8 cellular contexts compared by ENCODE assay signal in the genomic region with DNA sequence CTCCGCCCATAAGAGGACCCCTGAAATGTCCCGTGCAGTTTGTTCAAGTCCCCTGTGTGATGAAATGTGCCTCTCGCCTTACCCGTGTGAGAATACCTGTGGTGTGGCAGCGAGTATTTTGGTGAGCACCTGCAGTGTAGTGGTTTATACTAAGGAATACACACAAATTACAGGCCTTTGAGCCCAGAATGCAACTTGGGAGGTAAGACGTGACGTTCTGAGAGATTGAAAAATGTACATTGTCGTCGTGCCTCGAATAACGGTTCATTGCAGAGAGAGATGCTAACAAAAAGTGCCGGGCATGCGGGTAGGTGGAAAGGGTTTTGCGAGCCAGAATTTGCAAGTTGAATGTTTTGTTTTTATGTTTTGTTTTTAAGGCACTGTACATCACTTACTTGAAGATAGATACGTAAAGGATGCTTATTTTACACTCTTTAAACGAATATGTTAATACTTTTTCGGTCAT. TPM values are rescaled to one million over a fixed set of nuclear protein-coding genes. Genes with fewer than 3 reads are reported as not detected.
DNase-seq lines count a peak whose midpoint lies in the region; ATAC-seq and TF ChIP-seq lines count a peak whose summit lies in the region.

No MANE protein-coding gene starts in this region.

- peaks cover 13% of the 10 kb centered on the region for H3K27me3 Mint-ChIP-seq in activated naive CD8-positive, alpha-beta T cell treated with anti-CD3 and anti-CD28 coated beads for 36 hours

- H3K27ac ChIP-seq in heart right ventricle, result peak overlapping the region in 9 of 10 donors; percentile 91 to 99 (median 97)
- H3K27ac ChIP-seq in right lobe of liver, result peak overlapping the region; percentile 95 to 98 (median 97)
- H3K27ac ChIP-seq in uterus, result peak overlapping the region; percentile 99

- peak overlapping the region; percentile 92 for H3K4me3 Mint-ChIP-seq in activated naive CD8-positive, alpha-beta T cell treated with anti-CD3 and anti-CD28 coated beads for 36 hours

- H3K36me3 ChIP-seq in heart right ventricle (peaks cover 0 to 21% (median 0%) of the 10 kb centered on the region in 9 donors), right lobe of liver (no peaks in the 10 kb centered on the region), uterus (no peaks in the 10 kb centered on the region)

- H3K27ac Mint-ChIP-seq in activated naive CD8-positive, alpha-beta T cell treated with anti-CD3 and anti-CD28 coated beads for 36 hours, result peak overlapping the region; percentile 95

- intact Hi-C loops in heart right ventricle (cut with DNase I) (loop anchor here in 8 of 10 donors (2.0 to 10.0 kb wide), 8 partner anchors 43 to 767 kb away; a partner anchor contains a TSS), Right ventricle myocardium superior (cut with DNase I) (loop anchor here (5.0 kb wide), 1 partner anchor 48 kb away; no protein-coding TSS in a partner anchor), right lobe of liver (cut with DNase I) (no loop called here), uterus (cut with DNase I; ENCODE audit: low total_unique reads) (no loop called here)

- peak overlapping the region; percentile 71 to 98 (median 86) for H3K4me3 ChIP-seq in heart right ventricle
- H3K4me3 ChIP-seq in right lobe of liver, result peak overlapping the region; percentile 77 to 100 (median 79)
- peak overlapping the region; percentile 82 to 95 for H3K4me3 ChIP-seq in uterus

- no peaks in the 10 kb centered on the region for H3K9me3 ChIP-seq in heart right ventricle
- no peaks in the 10 kb centered on the region for H3K9me3 ChIP-seq in right lobe of liver
- no peaks in the 10 kb centered on the region for H3K9me3 ChIP-seq in uterus

- no peak for TF ChIP-seq POLR2A in right lobe of liver (IDR thresholded peaks at IDR 0.05)
- no peak for TF ChIP-seq POLR2A in uterus (IDR thresholded peaks at IDR 0.05)

- 12 to 14% methylated on average over 17 of the region's 17 CpGs for WGBS in heart right ventricle, 2 donors
- 6% methylated on average over 17 of the region's 17 CpGs for WGBS in right lobe of liver (ENCODE audit: insufficient coverage, low coverage, low lambda C conversion rate, missing lambda C conversion rate)

- H3K4me1 ChIP-seq in heart right ventricle (peaks cover 0 to 27% (median 11%) of the 10 kb centered on the region in 9 donors), right lobe of liver (peaks cover 0 to 10% (median 3%) of the 10 kb centered on the region in 4 donors), uterus (no peaks in the 10 kb centered on the region)

- H3K36me3 Mint-ChIP-seq in activated naive CD8-positive, alpha-beta T cell treated with anti-CD3 and anti-CD28 coated beads for 36 hours, result peaks cover 34% of the 10 kb centered on the region

- H3K4me1 Mint-ChIP-seq in activated naive CD8-positive, alpha-beta T cell treated with anti-CD3 and anti-CD28 coated beads for 36 hours, result peaks cover 13% of the 10 kb centered on the region

- H3K9me3 Mint-ChIP-seq in activated naive CD8-positive, alpha-beta T cell treated with anti-CD3 and anti-CD28 coated beads for 36 hours, result no peaks in the 10 kb centered on the region

- DNase-seq in heart right ventricle (no peak), Right ventricle myocardium superior (no peak), right lobe of liver (no peak), uterus (no peak), GM19238 (ENCODE audit: insufficient read length, low spot score) (no peak)
- no peak for DNase-seq in activated naive CD8-positive, alpha-beta T cell treated with anti-CD3 and anti-CD28 coated beads for 36 hours
- DNase-seq in stimulated activated CD4-positive, alpha-beta T cell treated with anti-CD3 and anti-CD28 coated beads, Interleukin-4, amount 100 ng/mL, for 1 hour, result no peak

- no peak for TF ChIP-seq CTCF in heart right ventricle (IDR thresholded peaks at IDR 0.05)
- no peak for TF ChIP-seq CTCF in right lobe of liver (IDR thresholded peaks at IDR 0.05)
- TF ChIP-seq CTCF in uterus (IDR thresholded peaks at IDR 0.05), result no peak

- ATAC-seq in heart right ventricle, result peak in 3 of 8 donors; percentile 7 to 12 (median 11)
- no peak for ATAC-seq in Right ventricle myocardium superior (ENCODE audit: poor library complexity)
- ATAC-seq in HG03432 (IDR thresholded peaks at IDR 0.05; ENCODE audit: unreplicated experiment), result peak; percentile 16
- peak in 1 of 4 donors; percentile 39 for ATAC-seq in right lobe of liver

- H3K27me3 ChIP-seq in heart right ventricle, result no peaks in the 10 kb centered on the region
- no peaks in the 10 kb centered on the region for H3K27me3 ChIP-seq in right lobe of liver
- H3K27me3 ChIP-seq in uterus, result no peaks in the 10 kb centered on the region

RNA-seq across cellular contexts. Expression of a gene that starts 0.9 kb away (rescaled TPM):
- 10 to 100 TPM in 1 of 10 donors, 1 to 10 TPM in 9; 4.0 to 13.5 (median 7.1) TPM for total RNA-seq in heart right ventricle
- polyA plus RNA-seq in heart right ventricle, result 10 to 100 TPM in 1 of 2 donors, 1 to 10 TPM in 1; 7.8 to 12.7 TPM
- 4.5 TPM for total RNA-seq in Right ventricle myocardium superior
- 10 to 100 TPM; 81.5 to 85.3 TPM for total RNA-seq in activated naive CD8-positive, alpha-beta T cell treated with anti-CD3 and anti-CD28 coated beads for 36 hours
- total RNA-seq in right lobe of liver, result 10 to 100 TPM in 5 of 6 experiments, 1 to 10 TPM in 1; 8.3 to 24.9 (median 12.4) TPM
- 10 to 100 TPM; 34.8 to 43.5 (median 43.3) TPM for total RNA-seq in uterus

Comparison
In these comparisons a context has a peak if more than half of its experiments do, and no peak if none do; other contexts are left out.
1. intact Hi-C loops: an anchor here in heart right ventricle (2.0 to 10.0 kb wide) and Right ventricle myocardium superior (5.0 kb wide); none called in right lobe of liver and uterus.